ENCODE assay signal across 7 cellular contexts in the genomic region with DNA sequence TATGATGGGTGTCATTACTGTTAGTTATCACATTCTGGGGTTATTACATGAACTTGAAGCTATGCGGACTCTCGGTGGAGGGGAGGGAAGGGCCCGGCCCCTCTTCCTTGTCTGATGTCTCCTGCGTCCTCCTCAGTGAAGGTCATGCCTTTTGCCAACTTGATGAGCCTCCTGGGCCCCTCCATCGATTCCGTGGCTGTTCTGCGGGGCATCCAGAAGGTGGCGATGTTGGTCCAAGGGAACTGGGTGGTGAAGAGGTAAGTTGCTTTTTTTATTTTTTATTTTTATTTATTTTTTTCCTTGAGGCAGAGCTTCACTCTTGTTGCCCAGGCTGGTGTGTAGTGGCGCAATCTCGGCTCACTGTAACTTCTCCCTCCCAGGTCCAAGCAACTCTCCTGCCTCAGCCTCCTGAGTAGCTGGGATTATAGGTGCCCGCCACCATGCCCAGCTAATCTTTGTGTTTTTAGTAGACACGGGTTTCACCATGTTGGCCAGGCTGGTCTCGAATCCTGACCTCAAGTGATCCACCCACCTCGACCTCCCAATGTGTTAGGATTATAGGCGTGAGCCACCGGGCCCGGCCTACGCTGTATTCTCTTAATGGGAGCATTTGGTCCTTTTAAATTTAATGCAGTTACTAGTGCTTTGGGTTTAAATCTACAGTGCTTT. TPM values are rescaled to one million over a fixed set of nuclear protein-coding genes. Genes with fewer than 3 reads are reported as not detected.
DNase-seq lines count a peak whose midpoint lies in the region; ATAC-seq and TF ChIP-seq lines count a peak whose summit lies in the region.

No MANE protein-coding gene starts in this region.

- no peak overlapping the region for H3K27ac ChIP-seq in foreskin keratinocyte

- no peak for ATAC-seq in foreskin keratinocyte
- ATAC-seq in GM18520 (IDR thresholded peaks at IDR 0.05; ENCODE audit: unreplicated experiment), result no peak

- H3K27me3 ChIP-seq in foreskin keratinocyte, result no peaks in the 10 kb centered on the region

- H3K4me3 ChIP-seq in GM12875 (ENCODE audit: low read depth, low read length), result no peak overlapping the region

- peaks cover 8% of the 10 kb centered on the region for H3K4me1 ChIP-seq in foreskin keratinocyte

- DNase-seq in NCI-H510A treated with DMSO at 0.1 percent for 48 hours (lab: John Stamatoyannopoulos, UW) (peak; percentile 9), foreskin keratinocyte (peak in 1 of 2 donors; percentile 17), NCI-H146 treated with DMSO at 0.1 percent for 48 hours (lab: John Stamatoyannopoulos, UW; ENCODE audit: unreplicated experiment) (no peak)
- DNase-seq in activated T-cell treated with anti-CD3 and anti-CD28 coated beads, Interleukin-2, amount 50 U/mL, for 1 hour, result peak; percentile 68
- peak; percentile 58 for DNase-seq in stimulated activated CD4-positive, alpha-beta T cell treated with anti-CD3 and anti-CD28 coated beads, Interleukin-4, amount 100 ng/mL, for 1 hour

- TF ChIP-seq CTCF in GM12875 (IDR thresholded peaks at IDR 0.05; ENCODE audit: borderline replicate concordance, insufficient read depth, low read depth, low read length) (peak; percentile 67), foreskin keratinocyte (conservative IDR thresholded peaks at IDR 0.05) (peak; percentile 76)

RNA-seq across cellular contexts. Expression of a gene that starts 21.6 kb away (rescaled TPM):
- 47.0 and 47.4 TPM in 2 replicates for total RNA-seq in foreskin keratinocyte
- polyA plus RNA-seq in foreskin keratinocyte, result 30.0 and 34.2 TPM in 2 replicates

RNA-seq across cellular contexts. Expression of a gene that starts 55.6 kb away (rescaled TPM):
- total RNA-seq in foreskin keratinocyte, result 28.5 and 32.6 TPM in 2 replicates
- polyA plus RNA-seq in foreskin keratinocyte, result 13.3 and 19.4 TPM in 2 replicates
